In the genomic region with DNA sequence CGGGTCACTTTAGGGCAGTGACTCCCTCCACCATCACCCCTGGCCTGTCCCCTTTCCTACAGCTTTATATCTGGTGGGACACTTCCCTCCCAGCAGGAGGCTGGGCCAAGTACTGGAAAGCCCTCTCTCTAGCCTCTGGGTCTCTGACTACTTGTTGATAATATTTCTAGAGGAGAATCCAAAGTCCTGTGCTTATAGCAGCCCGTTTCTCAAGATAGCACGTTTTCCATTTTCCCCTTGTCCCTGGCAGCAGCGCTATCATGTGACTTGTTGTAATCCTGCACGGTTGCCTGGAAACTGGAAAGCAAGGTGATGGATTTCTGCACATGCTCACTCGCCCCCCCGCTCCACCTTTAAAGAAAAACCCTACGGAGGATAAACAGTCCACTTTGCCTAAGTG, we compare ENCODE assay signal across 10 cellular contexts. TPM values are rescaled to one million over a fixed set of nuclear protein-coding genes. Genes with fewer than 3 reads are reported as not detected.
DNase-seq lines count a peak whose midpoint lies in the region; ATAC-seq and TF ChIP-seq lines count a peak whose summit lies in the region.
"Had no signal": no experiment of that assay in that cellular context is flagged by ENCODE, and none has a peak within 500 bp of the region (broad histone marks: within the 10 kb centered on the region; RNA-seq: fewer than 3 reads in every experiment).

No MANE protein-coding gene starts in this region.

- peaks cover 4% of the 10 kb centered on the region for H3K27me3 Mint-ChIP-seq in nephron progenitor cell (ENCODE audit: low read depth, poor library complexity)
- no peaks in the 10 kb centered on the region for H3K27me3 Mint-ChIP-seq in activated CD4-positive, alpha-beta T cell treated with anti-CD3 and anti-CD28 coated beads for 36 hours

- DNase-seq in DMS 273 (lab: John Stamatoyannopoulos, UW; ENCODE audit: unreplicated experiment), result peak; percentile 91
- peak; percentile 81 for DNase-seq in NCI-H2227 treated with DMSO at 0.1 percent for 48 hours (lab: John Stamatoyannopoulos, UW)
- peak; percentile 20 to 28 for DNase-seq in dermis microvascular lymphatic vessel endothelial cell (ENCODE audit: low read depth in 2 of 2)
- DNase-seq in nephron progenitor cell, result peak; percentile 31
- DNase-seq in activated CD4-positive, alpha-beta T cell treated with anti-CD3 and anti-CD28 coated beads for 36 hours, result no peak
- DNase-seq: activated CD4-positive, alpha-beta T cell treated with anti-CD3 and anti-CD28 coated beads for 1 hour; stimulated activated CD4-positive, alpha-beta T cell treated with anti-CD3 and anti-CD28 coated beads, Interleukin-4, amount 100 ng/mL, for 24 hours had no signal

- peaks cover 50% of the 10 kb centered on the region for H3K4me1 Mint-ChIP-seq in nephron progenitor cell
- H3K4me1 Mint-ChIP-seq in activated CD4-positive, alpha-beta T cell treated with anti-CD3 and anti-CD28 coated beads for 36 hours, result peaks cover 23% of the 10 kb centered on the region

- no peaks in the 10 kb centered on the region for H3K9me3 Mint-ChIP-seq in nephron progenitor cell
- no peaks in the 10 kb centered on the region for H3K9me3 Mint-ChIP-seq in activated CD4-positive, alpha-beta T cell treated with anti-CD3 and anti-CD28 coated beads for 36 hours (ENCODE audit: low read depth)

- peak overlapping the region; percentile 56 for H3K4me3 Mint-ChIP-seq in nephron progenitor cell
- H3K4me3 Mint-ChIP-seq in activated CD4-positive, alpha-beta T cell treated with anti-CD3 and anti-CD28 coated beads for 36 hours, result no peak overlapping the region

- ATAC-seq in GM21619 (IDR thresholded peaks at IDR 0.05; ENCODE audit: unreplicated experiment) (no peak), HG02885 (IDR thresholded peaks at IDR 0.05; ENCODE audit: poor library complexity, unreplicated experiment) (no peak), GM21367 (IDR thresholded peaks at IDR 0.05; ENCODE audit: unreplicated experiment) (no peak)
- ATAC-seq in activated CD4-positive, alpha-beta T cell treated with anti-CD3 and anti-CD28 coated beads for 36 hours, result no peak

- no peak for TF ChIP-seq CTCF in nephron progenitor cell (IDR thresholded peaks at IDR 0.05)

- POLR2A ChIA-PET in activated CD4-positive, alpha-beta T cell treated with anti-CD3 and anti-CD28 coated beads for 36 hours (lab: Charles Lee), result no interaction called here

- CTCF ChIA-PET in activated CD4-positive, alpha-beta T cell treated with anti-CD3 and anti-CD28 coated beads for 36 hours (lab: Charles Lee), result no interaction called here

- intact Hi-C loops in activated CD4-positive, alpha-beta T cell treated with anti-CD3 and anti-CD28 coated beads for 36 hours (cut with DNase I, micrococcal nuclease), result no loop called here

- no peaks in the 10 kb centered on the region for H3K36me3 Mint-ChIP-seq in nephron progenitor cell (ENCODE audit: low read depth)
- H3K36me3 Mint-ChIP-seq in activated CD4-positive, alpha-beta T cell treated with anti-CD3 and anti-CD28 coated beads for 36 hours (ENCODE audit: low read depth), result peaks cover 3% of the 10 kb centered on the region

- peak overlapping the region; percentile 48 for H3K27ac Mint-ChIP-seq in nephron progenitor cell
- no peak overlapping the region for H3K27ac Mint-ChIP-seq in activated CD4-positive, alpha-beta T cell treated with anti-CD3 and anti-CD28 coated beads for 36 hours

RNA-seq across cellular contexts. Expression of gene AXIN2, which starts 3.3 kb away (rescaled TPM):
- total RNA-seq in dermis microvascular lymphatic vessel endothelial cell, result 1.6 and 2.1 TPM in 2 replicates
- total RNA-seq in activated CD4-positive, alpha-beta T cell treated with anti-CD3 and anti-CD28 coated beads for 36 hours, result 1 to 10 TPM; 2.6 to 3.0 TPM
